Comparison of ENCODE assay signal across 8 cellular contexts in the genomic region with DNA sequence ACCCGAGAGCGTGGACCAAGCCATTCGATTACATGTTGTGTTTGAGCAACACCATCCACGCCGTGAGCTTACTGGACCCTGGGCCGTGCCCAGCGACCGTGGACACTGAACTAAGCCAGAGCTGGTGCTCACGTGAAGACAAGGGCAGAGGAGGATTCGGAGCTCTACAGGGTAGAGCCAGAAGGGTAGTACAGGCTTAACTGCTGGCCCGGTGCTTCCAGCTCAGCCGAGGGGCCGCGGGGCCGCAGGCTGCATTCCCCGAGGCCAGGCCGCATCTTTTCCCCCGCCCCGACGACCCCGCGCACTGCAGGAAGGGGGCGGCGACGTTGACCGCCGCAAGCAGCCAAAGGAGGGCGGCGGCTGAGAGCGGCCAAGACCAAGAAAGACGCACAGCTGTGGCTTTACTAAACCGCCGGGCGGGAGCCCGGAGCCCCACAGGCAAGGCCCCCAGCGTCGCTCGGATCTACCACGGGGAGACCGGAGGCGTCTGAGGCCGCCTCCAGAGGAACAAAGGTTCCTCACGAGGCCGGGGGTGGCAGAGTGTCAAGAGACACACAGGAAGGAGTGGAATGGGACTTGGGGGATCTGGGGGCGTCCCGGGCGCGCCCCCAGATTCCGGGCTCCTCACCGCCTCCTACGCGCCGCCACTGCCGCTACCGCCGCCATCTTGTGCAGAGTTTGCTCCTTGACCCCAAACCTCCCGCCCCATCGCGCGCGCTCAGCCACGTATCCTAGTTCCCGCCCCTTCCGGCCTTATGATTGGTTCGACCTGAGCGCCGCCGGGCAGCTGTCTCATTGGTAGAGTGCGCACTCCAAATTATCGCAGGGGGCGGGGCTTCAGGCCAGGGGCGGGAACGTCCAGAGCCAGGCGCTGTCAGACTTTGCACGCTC. TPM values are rescaled to one million over a fixed set of nuclear protein-coding genes. Genes with fewer than 3 reads are reported as not detected.
DNase-seq lines count a peak whose midpoint lies in the region; ATAC-seq, FAIRE-seq and TF ChIP-seq lines count a peak whose summit lies in the region.

Gene GANAB, minus strand, starts transcription at position 680 of the 891 bp plus-strand sequence. Its CDS starts 14 bp downstream, at position 666.

- TF ChIP-seq EP300 in esophagus muscularis mucosa (IDR thresholded peaks at IDR 0.05) = no peak

- no peaks in the 10 kb centered on the region for H3K27me3 ChIP-seq in esophagus muscularis mucosa

- H3K4me3 Mint-ChIP-seq in activated T-cell treated with anti-CD3 and anti-CD28 coated beads, Interleukin-2, amount 50 U/mL, for 72 hours = peak within 1 kb of the TSS; percentile 97 to 99

- H3K9me3 ChIP-seq in KOPT-K1 (ENCODE audit: insufficient read depth, low read length, poor library complexity, severe bottlenecking) (no peaks in the 10 kb centered on the region), esophagus muscularis mucosa (no peaks in the 10 kb centered on the region)

- peaks cover 26 to 48% (median 36%) of the 10 kb centered on the region in 4 donors for H3K4me1 ChIP-seq in esophagus muscularis mucosa

- peak; percentile 98 for ATAC-seq in GM21786 (IDR thresholded peaks at IDR 0.05; ENCODE audit: unreplicated experiment)
- ATAC-seq in activated T-cell treated with anti-CD3 and anti-CD28 coated beads, Interleukin-2, amount 50 U/mL, for 72 hours (replicated peaks in 1 of 2) = peak; percentile 98 to 99

- H3K4me3 ChIP-seq in esophagus muscularis mucosa = peak within 1 kb of the TSS; percentile 81 to 96 (median 86)

- peaks cover 42% of the 10 kb centered on the region for H3K4me1 Mint-ChIP-seq in activated T-cell treated with anti-CD3 and anti-CD28 coated beads, Interleukin-2, amount 50 U/mL, for 72 hours (ENCODE audit: low read depth)

- intact Hi-C loops in esophagus muscularis mucosa (cut with DNase I) = no loop called here

- DNase-seq in DMS53 (lab: John Stamatoyannopoulos, UW) (peak; percentile 99), RCC 7860 (ENCODE audit: low spot score) (peak; percentile 89), esophagus muscularis mucosa (ENCODE audit: extremely low spot score) (peak; percentile 100), myocyte (ENCODE audit: low read depth) (peak; percentile 99)
- peak; percentile 99 to 100 for DNase-seq in activated T-cell treated with anti-CD3 and anti-CD28 coated beads, Interleukin-2, amount 50 U/mL, for 72 hours
- DNase-seq in stimulated activated CD8-positive, alpha-beta memory T cell treated with anti-CD3 and anti-CD28 coated beads, Interleukin-7, amount 100 ng/mL, for 48 hours (ENCODE audit: extremely low read depth in 1 of 2, low read depth in 1 of 2) = peak; percentile 99

- 0% methylated on average over 35 of the region's 75 CpGs for WGBS in esophagus muscularis mucosa

- TF ChIP-seq POLR2A in esophagus muscularis mucosa (IDR thresholded peaks at IDR 0.05; ENCODE audit: low read depth) = peak; percentile 72

- H3K36me3 Mint-ChIP-seq in activated T-cell treated with anti-CD3 and anti-CD28 coated beads, Interleukin-2, amount 50 U/mL, for 72 hours (ENCODE audit: insufficient read depth in 2 of 2) = peaks cover 5 to 7% of the 10 kb centered on the region in 2 donors

- H3K27ac Mint-ChIP-seq in activated T-cell treated with anti-CD3 and anti-CD28 coated beads, Interleukin-2, amount 50 U/mL, for 72 hours = peak within 1 kb of the TSS; percentile 90

- H3K27ac ChIP-seq in KOPT-K1 (ENCODE audit: low read depth, low read length, poor library complexity, severe bottlenecking) (peak within 1 kb of the TSS; percentile 92), esophagus muscularis mucosa (replicated peaks in 1 of 4) (peak within 1 kb of the TSS; percentile 91 to 96 (median 92))

- TF ChIP-seq CTCF in esophagus muscularis mucosa (IDR thresholded peaks at IDR 0.05) = peak in 1 of 3 experiments; percentile 3

- peaks cover 55% of the 10 kb centered on the region for H3K36me3 ChIP-seq in KOPT-K1 (ENCODE audit: insufficient read depth, low read length)
- peaks cover 23 to 56% (median 46%) of the 10 kb centered on the region in 4 donors for H3K36me3 ChIP-seq in esophagus muscularis mucosa

- H3K9me3 Mint-ChIP-seq in activated T-cell treated with anti-CD3 and anti-CD28 coated beads, Interleukin-2, amount 50 U/mL, for 72 hours = no peaks in the 10 kb centered on the region

- FAIRE-seq in RCC 7860 (lab: Jason Lieb, UNC) = peak; percentile 75

- H3K27me3 Mint-ChIP-seq in activated T-cell treated with anti-CD3 and anti-CD28 coated beads, Interleukin-2, amount 50 U/mL, for 72 hours (ENCODE audit: low read depth) = no peaks in the 10 kb centered on the region

RNA-seq across cellular contexts. Expression of gene GANAB, which starts in this region (rescaled TPM):
- total RNA-seq in activated T-cell treated with anti-CD3 and anti-CD28 coated beads, Interleukin-2, amount 50 U/mL, for 72 hours = 100 to 1,000 TPM; 310 to 312 TPM
- total RNA-seq in esophagus muscularis mucosa = 100 to 1,000 TPM in 2 of 4 donors, 10 to 100 TPM in 2; 77.7 to 129 (median 111) TPM
- total RNA-seq in myocyte = 168 and 174 TPM in 2 replicates
- 314 TPM for polyA plus RNA-seq in myocyte (2012)

Comparison
In these comparisons a context has a peak if more than half of its experiments do, and no peak if none do; other contexts are left out.
1. Peak in every context shown above with its lines: DNase-seq, ATAC-seq, H3K4me3 ChIP-seq and H3K27ac ChIP-seq.